Comparison of ENCODE assay signal across 16 cellular contexts in genomic region chr11:108929241-108929640, GRCh38.
DNase-seq lines count a peak whose midpoint lies in the region; ATAC-seq and TF ChIP-seq lines count a peak whose summit lies in the region.
"Had no signal": no experiment of that assay in that cellular context is flagged by ENCODE, and none has a peak within 500 bp of the region (broad histone marks: within the 10 kb centered on the region; RNA-seq: fewer than 3 reads in every experiment).

No MANE protein-coding gene starts in this region.

- no peaks in the 10 kb centered on the region for H3K27me3 ChIP-seq in GM23338 (ENCODE audit: insufficient read depth)
- no peaks in the 10 kb centered on the region for H3K27me3 ChIP-seq in skeletal muscle satellite cell (ENCODE audit: control insufficient read depth, insufficient read depth, low read length)
- no peaks in the 10 kb centered on the region for H3K27me3 ChIP-seq in prostate gland (replicated peaks; ENCODE audit: insufficient read depth)
- H3K27me3 ChIP-seq: dorsolateral prefrontal cortex had no signal

- peak overlapping the region; percentile 31; the same call in 1 of the 2 replicates for H3K27ac Mint-ChIP-seq in GM23338
- no peak overlapping the region for H3K27ac Mint-ChIP-seq in activated T-cell treated with anti-CD3 and anti-CD28 coated beads, Interleukin-2, amount 50 U/mL, for 24 hours
- H3K27ac Mint-ChIP-seq: activated CD4-positive, alpha-beta T cell treated with anti-CD3 and anti-CD28 coated beads, Interleukin-2, amount 10 ng/mL, durations not matched to agents 24 days and 14 days had no signal

- H3F3A ChIP-seq in GM23338 (replicated peaks; ENCODE audit: low read depth): no peaks in the 10 kb centered on the region

- no peak overlapping the region for H3K4me3 Mint-ChIP-seq in GM23338
- H3K4me3 Mint-ChIP-seq in activated T-cell treated with anti-CD3 and anti-CD28 coated beads, Interleukin-2, amount 50 U/mL, for 24 hours: no peak overlapping the region
- H3K4me3 Mint-ChIP-seq: activated CD4-positive, alpha-beta T cell treated with anti-CD3 and anti-CD28 coated beads, Interleukin-2, amount 10 ng/mL, durations not matched to agents 24 days and 14 days had no signal

- no peaks in the 10 kb centered on the region for H3K9me3 Mint-ChIP-seq in GM23338
- no peaks in the 10 kb centered on the region for H3K9me3 Mint-ChIP-seq in activated T-cell treated with anti-CD3 and anti-CD28 coated beads, Interleukin-2, amount 50 U/mL, for 24 hours

- no peaks in the 10 kb centered on the region for H3K79me2 ChIP-seq in GM23338 (replicated peaks; ENCODE audit: insufficient read depth)

- H3K4me1 Mint-ChIP-seq in GM23338: peaks cover 28% of the 10 kb centered on the region
- peaks cover 1% of the 10 kb centered on the region for H3K4me1 Mint-ChIP-seq in activated T-cell treated with anti-CD3 and anti-CD28 coated beads, Interleukin-2, amount 50 U/mL, for 24 hours (ENCODE audit: low read depth)
- H3K4me1 Mint-ChIP-seq: activated CD4-positive, alpha-beta T cell treated with anti-CD3 and anti-CD28 coated beads, Interleukin-2, amount 10 ng/mL, durations not matched to agents 24 days and 14 days had no signal

- 87% methylated on average over 1 of the region's 1 CpG for WGBS in prostate gland

- no peaks in the 10 kb centered on the region for H3K9me3 ChIP-seq in skeletal muscle satellite cell (replicated peaks; ENCODE audit: low read length)
- no peaks in the 10 kb centered on the region for H3K9me3 ChIP-seq in prostate gland

- H3K4me1 ChIP-seq in GM23338 (ENCODE audit: insufficient read depth) (peaks cover 18% of the 10 kb centered on the region), skeletal muscle satellite cell (ENCODE audit: control insufficient read depth, insufficient read depth, low read length) (peaks cover 62% of the 10 kb centered on the region), prostate gland (replicated peaks) (no peaks in the 10 kb centered on the region)

- peaks cover 3% of the 10 kb centered on the region for H3K27me3 Mint-ChIP-seq in GM23338 (ENCODE audit: insufficient read depth, low read depth, poor library complexity)
- H3K27me3 Mint-ChIP-seq in activated T-cell treated with anti-CD3 and anti-CD28 coated beads, Interleukin-2, amount 50 U/mL, for 24 hours: no peaks in the 10 kb centered on the region
- H3K27me3 Mint-ChIP-seq: activated CD4-positive, alpha-beta T cell treated with anti-CD3 and anti-CD28 coated beads, Interleukin-2, amount 10 ng/mL, durations not matched to agents 24 days and 14 days had no signal

- no peaks in the 10 kb centered on the region for H3K36me3 Mint-ChIP-seq in GM23338 (ENCODE audit: low read depth)
- H3K36me3 Mint-ChIP-seq in activated T-cell treated with anti-CD3 and anti-CD28 coated beads, Interleukin-2, amount 50 U/mL, for 24 hours (ENCODE audit: low read depth): peaks cover 54% of the 10 kb centered on the region

- no peak for TF ChIP-seq POLR2A in prostate gland (IDR thresholded peaks at IDR 0.05)

- DNase-seq in GM23338 (ENCODE audit: low spot score) (no peak), fibroblast of pulmonary artery (ENCODE audit: low read depth) (peak; percentile 97), NCI-H2081 (lab: John Stamatoyannopoulos, UW) (no peak), prostate gland (ENCODE audit: low spot score) (no peak)
- no peak for DNase-seq in activated T-cell treated with anti-CD3 and anti-CD28 coated beads, Interleukin-2, amount 50 U/mL, for 24 hours
- DNase-seq: activated CD4-positive, alpha-beta T cell treated with anti-CD3 and anti-CD28 coated beads, Interleukin-2, amount 10 ng/mL, durations not matched to agents 24 days and 14 days; activated gamma-delta T cell treated with Interleukin-2 at 50 U/mL for 16 hours; DMS79; dorsolateral prefrontal cortex; hypothalamus; NCI-H1092; NCI-H526; stimulated activated CD4-positive, alpha-beta T cell treated with anti-CD3 and anti-CD28 coated beads, Interleukin-4, amount 100 ng/mL, for 24 hours had no signal

- no peak for TF ChIP-seq CTCF in GM23338 (conservative IDR thresholded peaks at IDR 0.05; ENCODE audit: low read depth in 2 of 2)
- no peak for TF ChIP-seq CTCF in WI38 (IDR thresholded peaks at IDR 0.05; ENCODE audit: low read depth, low read length)
- no peak for TF ChIP-seq CTCF in fibroblast of pulmonary artery (IDR thresholded peaks at IDR 0.05; ENCODE audit: low read length, missing control alignments)
- no peak for TF ChIP-seq CTCF in prostate gland (IDR thresholded peaks at IDR 0.05)

- H3K27ac ChIP-seq in GM23338 (ENCODE audit: low read depth) (no peak overlapping the region), prostate gland (no peak overlapping the region)
- H3K27ac ChIP-seq: dorsolateral prefrontal cortex had no signal

- peak overlapping the region; percentile 18 for H3K9ac ChIP-seq in skeletal muscle satellite cell (ENCODE audit: low read depth, low read length)

- H4K20me1 ChIP-seq in GM23338 (replicated peaks; ENCODE audit: insufficient read depth): no peaks in the 10 kb centered on the region

- intact Hi-C loops in prostate gland (cut with DNase I): no loop called here

- H3K9me2 ChIP-seq in GM23338 (ENCODE audit: insufficient read depth): peaks cover 7% of the 10 kb centered on the region; the same call in 1 of the 2 replicates

- H3K36me3 ChIP-seq in GM23338 (ENCODE audit: insufficient read depth) (no peaks in the 10 kb centered on the region), skeletal muscle satellite cell (ENCODE audit: insufficient read depth, low read length) (no peaks in the 10 kb centered on the region), prostate gland (no peaks in the 10 kb centered on the region)

- H2AFZ ChIP-seq in GM23338: no peak overlapping the region

- ATAC-seq in GM23338 (no peak), GM21825 (IDR thresholded peaks at IDR 0.05; ENCODE audit: unreplicated experiment) (no peak)

- no peak overlapping the region for H3K4me3 ChIP-seq in GM23338
- H3K4me3 ChIP-seq in WI38 (ENCODE audit: low read depth, low read length): peak overlapping the region; percentile 40
- no peak overlapping the region for H3K4me3 ChIP-seq in fibroblast of pulmonary artery (replicated peaks; ENCODE audit: low read depth, low read length)
- no peak overlapping the region for H3K4me3 ChIP-seq in skeletal muscle satellite cell (ENCODE audit: low read length)
- H3K4me3 ChIP-seq in prostate gland: no peak overlapping the region
- H3K4me3 ChIP-seq: dorsolateral prefrontal cortex had no signal

- H3K4me2 ChIP-seq in GM23338: no peak overlapping the region
- H3K4me2 ChIP-seq in skeletal muscle satellite cell (ENCODE audit: low read length): peak overlapping the region; percentile 33

TF ChIP-seq in GM23338, 12 proteins besides CTCF, POLR2A, EP300 and RAD21 (continues in another document):
- TF ChIP-seq EZH2 (IDR thresholded peaks at IDR 0.05; ENCODE audit: low read depth, unreplicated experiment): no peak
- TF ChIP-seq ZNF462 (CRISPR knock-in tag; IDR thresholded peaks at IDR 0.05): no peak
